In the genomic region with DNA sequence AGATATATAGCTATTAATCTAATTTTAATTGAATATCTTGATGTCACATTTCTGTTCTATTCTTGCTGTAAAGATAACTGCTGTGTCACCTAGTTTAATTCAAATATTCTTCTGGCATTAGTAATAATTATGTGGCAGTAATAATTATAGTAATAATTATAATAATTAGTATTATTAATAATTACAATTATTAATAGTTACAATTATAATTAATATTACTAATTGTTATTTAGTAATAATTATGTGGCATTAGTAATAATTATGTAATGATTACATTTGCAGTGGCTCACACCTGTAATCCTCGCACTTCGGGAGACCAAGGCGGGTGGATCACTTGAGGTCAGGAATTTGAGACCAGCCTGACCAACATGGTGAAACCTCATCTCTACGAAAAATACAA, we compare ENCODE assay signal across 35 cellular contexts. TPM values are rescaled to one million over a fixed set of nuclear protein-coding genes. Genes with fewer than 3 reads are reported as not detected.
"Had no signal": no experiment of that assay in that cellular context is flagged by ENCODE, and none has a peak within 500 bp of the region (broad histone marks: within the 10 kb centered on the region; RNA-seq: fewer than 3 reads in every experiment).

No MANE protein-coding gene starts in this region.

- H3K4me3 Mint-ChIP-seq: activated CD4-positive, alpha-beta T cell treated with anti-CD3 and anti-CD28 coated beads for 36 hours; activated naive CD8-positive, alpha-beta T cell treated with anti-CD3 and anti-CD28 coated beads, Interleukin-2, amount 50 U/mL, for 24 hours; activated T-cell treated with anti-CD3 and anti-CD28 coated beads, Interleukin-2, amount 50 U/mL, for 24 hours had no signal

- ATAC-seq: activated CD4-positive, alpha-beta T cell treated with anti-CD3 and anti-CD28 coated beads for 36 hours; activated CD4-positive, CD25-positive, alpha-beta regulatory T cell treated with anti-CD3 and anti-CD28 coated beads, Interleukin-2, amount 50 U/mL, for 24 hours; activated CD8-positive, alpha-beta memory T cell treated with anti-CD3 and anti-CD28 coated beads, Interleukin-2, amount 10 ng/mL, durations not matched to agents 7 days and 5 days; activated CD8-positive, alpha-beta T cell treated with anti-CD3 and anti-CD28 coated beads, Interleukin-2, amount 10 ng/mL, durations not matched to agents 7 days and 5 days; activated naive CD8-positive, alpha-beta T cell treated with anti-CD3 and anti-CD28 coated beads, Interleukin-2, amount 50 U/mL, for 24 hours had no signal

- H3K27me3 Mint-ChIP-seq: activated CD4-positive, alpha-beta memory T cell treated with anti-CD3 and anti-CD28 coated beads, Interleukin-2, amount 10 ng/mL, durations not matched to agents 7 days and 5 days; activated CD4-positive, alpha-beta T cell treated with anti-CD3 and anti-CD28 coated beads for 36 hours; activated CD8-positive, alpha-beta memory T cell treated with anti-CD3 and anti-CD28 coated beads, Interleukin-2, amount 10 ng/mL, durations not matched to agents 7 days and 5 days; activated naive CD8-positive, alpha-beta T cell; activated naive CD8-positive, alpha-beta T cell treated with anti-CD3 and anti-CD28 coated beads, Interleukin-2, amount 10 ng/mL, durations not matched to agents 7 days and 5 days; activated T-cell treated with anti-CD3 and anti-CD28 coated beads, Interleukin-2, amount 50 U/mL, for 24 hours; central memory CD8-positive, alpha-beta T cell had no signal

- H3K9me3 Mint-ChIP-seq: activated CD4-positive, alpha-beta memory T cell treated with anti-CD3 and anti-CD28 coated beads, Interleukin-2, amount 10 ng/mL, durations not matched to agents 7 days and 5 days; activated naive CD4-positive, alpha-beta T cell treated with anti-CD3 and anti-CD28 coated beads for 36 hours; activated T-cell treated with anti-CD3 and anti-CD28 coated beads, Interleukin-2, amount 50 U/mL, for 24 hours; activated T-helper 2 cell treated with anti-CD3 and anti-CD28 coated beads, Interferon-gamma antibody, Interleukin-2, Interleukin-4, amounts not matched to agents 10 μg/mL and 5 μg/mL and 100 μg/mL, durations not matched to agents 14 hours and 24 hours and 36 hours; central memory CD8-positive, alpha-beta T cell; T-helper 1 cell treated with Interleukin-12 subunit alpha and Interleukin-12 subunit beta and Interleukin-4 antibody, amounts not matched to agents 30 μg/mL and 1 μg/mL, for 36 hours had no signal

- H3K27ac Mint-ChIP-seq: activated CD4-positive, alpha-beta memory T cell treated with anti-CD3 and anti-CD28 coated beads, Interleukin-2, amount 10 ng/mL, durations not matched to agents 7 days and 5 days; activated CD8-positive, alpha-beta T cell treated with anti-CD3 and anti-CD28 coated beads, Interleukin-2, amount 10 ng/mL, durations not matched to agents 7 days and 5 days; T-helper 1 cell treated with Interleukin-12 subunit alpha and Interleukin-12 subunit beta and Interleukin-4 antibody, amounts not matched to agents 30 μg/mL and 1 μg/mL, for 36 hours had no signal

- H3K27ac ChIP-seq: ascending aorta, VCaP had no signal

- H3K9me3 ChIP-seq: ascending aorta had no signal

- H3K36me3 ChIP-seq: ascending aorta, cardiac muscle cell had no signal

- DNase-seq: activated CD4-positive, alpha-beta memory T cell treated with anti-CD3 and anti-CD28 coated beads, Interleukin-2, amount 10 ng/mL, durations not matched to agents 7 days and 5 days; activated CD4-positive, alpha-beta T cell treated with anti-CD3 and anti-CD28 coated beads for 1 hour; activated CD4-positive, alpha-beta T cell treated with anti-CD3 and anti-CD28 coated beads for 36 hours; activated CD4-positive, alpha-beta T cell treated with anti-CD3 and anti-CD28 coated beads for 48 hours; activated CD4-positive, alpha-beta T cell treated with anti-CD3 and anti-CD28 coated beads, Interleukin-2, amount 50 U/mL, for 48 hours; activated CD4-positive, CD25-positive, alpha-beta regulatory T cell; activated CD8-positive, alpha-beta memory T cell treated with anti-CD3 and anti-CD28 coated beads for 24 hours; activated CD8-positive, alpha-beta memory T cell treated with anti-CD3 and anti-CD28 coated beads, Interleukin-2, amount 10 ng/mL, durations not matched to agents 7 days and 5 days; activated CD8-positive, alpha-beta memory T cell treated with anti-CD3 and anti-CD28 coated beads, Interleukin-2, amount 50 U/mL, for 48 hours; activated CD8-positive, alpha-beta T cell treated with anti-CD3 and anti-CD28 coated beads, Interleukin-2, amount 10 ng/mL, durations not matched to agents 7 days and 5 days; activated effector memory CD4-positive, alpha-beta T cell treated with Interleukin-2 at 50 U/mL for 16 hours; activated gamma-delta T cell; activated naive CD4-positive, alpha-beta T cell treated with anti-CD3 and anti-CD28 coated beads for 36 hours; activated naive CD4-positive, alpha-beta T cell treated with anti-CD3 and anti-CD28 coated beads, Interleukin-2, amount 50 U/mL, for 16 hours; activated naive CD8-positive, alpha-beta T cell treated with anti-CD3 and anti-CD28 coated beads, Interleukin-2, amount 10 ng/mL, durations not matched to agents 7 days and 5 days; activated naive CD8-positive, alpha-beta T cell treated with anti-CD3 and anti-CD28 coated beads, Interleukin-2, amount 50 U/mL, for 24 hours; activated T-cell treated with anti-CD3 and anti-CD28 coated beads, Interleukin-2, amount 50 U/mL, for 24 hours; activated T-cell treated with anti-CD3 and anti-CD28 coated beads, Interleukin-2, amount 50 U/mL, for 48 hours; amygdala; anterior cingulate cortex; caudate nucleus; cerebellar nuclear complex; T-helper 1 cell; T-helper 9 cell had no signal

- H3K27me3 ChIP-seq: ascending aorta, cardiac muscle cell had no signal

- H3K4me3 ChIP-seq: ascending aorta, cardiac muscle cell had no signal

RNA-seq across cellular contexts. Expression of a gene that starts 3.2 kb away (rescaled TPM):
- total RNA-seq: cardiac muscle cell had no signal

RNA-seq across cellular contexts. Expression of a gene that starts 49.8 kb away (rescaled TPM):
- total RNA-seq: activated T-helper 2 cell treated with anti-CD3 and anti-CD28 coated beads, Interferon-gamma antibody, Interleukin-2, Interleukin-4, amounts not matched to agents 10 μg/mL and 5 μg/mL and 100 μg/mL, durations not matched to agents 14 hours and 24 hours and 36 hours; ascending aorta; bronchial epithelial cell; cardiac muscle cell; chondrocyte had no signal
- polyA plus RNA-seq: adipose tissue, cardiac muscle cell had no signal
